In genomic region chr3:113276581-113277080, GRCh38 we compare ENCODE assay signal across 1 cellular context.
TF ChIP-seq lines count a peak whose summit lies in the region.

No MANE protein-coding gene starts in this region.

TF ChIP-seq in GM23338, 12 proteins besides CTCF, POLR2A, EP300 and RAD21 (continued from another document):
- TF ChIP-seq STAT1 (IDR thresholded peaks at IDR 0.05; ENCODE audit: unreplicated experiment) (no peak), EZH2phosphoT487 (IDR thresholded peaks at IDR 0.05; ENCODE audit: unreplicated experiment) (no peak)
